ENCODE assay signal across 13 cellular contexts in the genomic region with DNA sequence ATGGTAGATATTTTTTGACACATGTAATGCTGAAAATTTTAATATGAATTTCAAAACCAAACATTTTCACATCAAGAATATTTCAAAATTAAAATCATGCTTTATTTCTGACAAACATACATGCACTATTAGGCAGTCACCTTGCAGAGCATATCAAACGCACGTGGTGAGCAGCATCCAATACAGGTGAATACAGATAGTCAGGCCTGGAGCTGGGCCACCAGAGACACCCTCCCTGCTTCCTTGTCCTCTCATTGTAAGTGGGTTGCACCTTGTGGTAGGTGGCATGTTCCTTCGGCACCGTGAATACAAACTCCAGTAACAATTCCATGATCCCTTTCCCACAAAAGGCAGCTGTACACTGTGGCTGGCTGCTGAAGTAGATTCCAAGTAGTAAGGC. TPM values are rescaled to one million over a fixed set of nuclear protein-coding genes. Genes with fewer than 3 reads are reported as not detected.
DNase-seq lines count a peak whose midpoint lies in the region; ATAC-seq lines count a peak whose summit lies in the region.
"Had no signal": no experiment of that assay in that cellular context is flagged by ENCODE, and none has a peak within 500 bp of the region (broad histone marks: within the 10 kb centered on the region; RNA-seq: fewer than 3 reads in every experiment).

No MANE protein-coding gene starts in this region.

- no peak overlapping the region for H3K4me3 Mint-ChIP-seq in activated naive CD4-positive, alpha-beta T cell treated with anti-CD3 and anti-CD28 coated beads, Interleukin-2, amount 50 U/mL, for 24 hours
- no peak overlapping the region for H3K4me3 Mint-ChIP-seq in activated T-cell treated with anti-CD3 and anti-CD28 coated beads, Interleukin-2, amount 50 U/mL, for 72 hours
- no peak overlapping the region for H3K4me3 Mint-ChIP-seq in stimulated activated memory B cell treated with anti-CD40 and anti-IgM and Interleukin-4, amounts not matched to agents 10 μg/mL and 1 μg/mL and 100 μg/mL, for 72 hours

- no peak for DNase-seq in activated naive CD4-positive, alpha-beta T cell treated with anti-CD3 and anti-CD28 coated beads, Interleukin-2, amount 50 U/mL, for 16 hours
- DNase-seq in NCI-H2029 (lab: John Stamatoyannopoulos, UW) (peak; percentile 36), cerebellar cortex (ENCODE audit: low spot score) (peak; percentile 33), UCSD-AML1 (lab: John Stamatoyannopoulos, UW; ENCODE audit: unreplicated experiment) (no peak)
- DNase-seq in activated T-cell treated with anti-CD3 and anti-CD28 coated beads, Interleukin-2, amount 50 U/mL, for 72 hours = no peak
- DNase-seq: KBM-7; NCI-H1436 treated with DMSO at 0.1 percent for 48 hours; NCI-H2171 treated with DMSO at 0.1 percent for 48 hours; NCI-H524; NK-92 treated with Interleukin-12 subunit alpha and Interleukin-12 subunit beta, amount 100 ng/mL, for 24 hours; SHP77 treated with DMSO at 0.1 percent for 48 hours had no signal

- peak overlapping the region; percentile 24 for H3K27ac Mint-ChIP-seq in activated naive CD4-positive, alpha-beta T cell treated with anti-CD3 and anti-CD28 coated beads, Interleukin-2, amount 50 U/mL, for 24 hours
- H3K27ac Mint-ChIP-seq in activated T-cell treated with anti-CD3 and anti-CD28 coated beads, Interleukin-2, amount 50 U/mL, for 72 hours = no peak overlapping the region
- H3K27ac Mint-ChIP-seq in stimulated activated memory B cell treated with anti-CD40 and anti-IgM and Interleukin-4, amounts not matched to agents 10 μg/mL and 1 μg/mL and 100 μg/mL, for 72 hours = no peak overlapping the region

- H3K27me3 Mint-ChIP-seq in activated naive CD4-positive, alpha-beta T cell treated with anti-CD3 and anti-CD28 coated beads, Interleukin-2, amount 50 U/mL, for 24 hours = no peaks in the 10 kb centered on the region
- no peaks in the 10 kb centered on the region for H3K27me3 Mint-ChIP-seq in activated T-cell treated with anti-CD3 and anti-CD28 coated beads, Interleukin-2, amount 50 U/mL, for 72 hours (ENCODE audit: low read depth)
- H3K27me3 Mint-ChIP-seq in stimulated activated memory B cell treated with anti-CD40 and anti-IgM and Interleukin-4, amounts not matched to agents 10 μg/mL and 1 μg/mL and 100 μg/mL, for 72 hours = no peaks in the 10 kb centered on the region

- peaks cover 65% of the 10 kb centered on the region for H3K4me1 Mint-ChIP-seq in activated naive CD4-positive, alpha-beta T cell treated with anti-CD3 and anti-CD28 coated beads, Interleukin-2, amount 50 U/mL, for 24 hours
- H3K4me1 Mint-ChIP-seq in activated T-cell treated with anti-CD3 and anti-CD28 coated beads, Interleukin-2, amount 50 U/mL, for 72 hours (ENCODE audit: low read depth) = peaks cover 70% of the 10 kb centered on the region
- peaks cover 36% of the 10 kb centered on the region for H3K4me1 Mint-ChIP-seq in stimulated activated memory B cell treated with anti-CD40 and anti-IgM and Interleukin-4, amounts not matched to agents 10 μg/mL and 1 μg/mL and 100 μg/mL, for 72 hours

- ATAC-seq in activated T-cell treated with anti-CD3 and anti-CD28 coated beads, Interleukin-2, amount 50 U/mL, for 72 hours (replicated peaks in 1 of 2) = no peak
- no peak for ATAC-seq in stimulated activated memory B cell treated with anti-CD40 and anti-IgM and Interleukin-4, amounts not matched to agents 10 μg/mL and 1 μg/mL and 100 μg/mL, for 72 hours

- H3K36me3 Mint-ChIP-seq in activated naive CD4-positive, alpha-beta T cell treated with anti-CD3 and anti-CD28 coated beads, Interleukin-2, amount 50 U/mL, for 24 hours = peaks cover 2% of the 10 kb centered on the region
- no peaks in the 10 kb centered on the region for H3K36me3 Mint-ChIP-seq in activated T-cell treated with anti-CD3 and anti-CD28 coated beads, Interleukin-2, amount 50 U/mL, for 72 hours (ENCODE audit: insufficient read depth in 2 of 2)
- H3K36me3 Mint-ChIP-seq in stimulated activated memory B cell treated with anti-CD40 and anti-IgM and Interleukin-4, amounts not matched to agents 10 μg/mL and 1 μg/mL and 100 μg/mL, for 72 hours = peaks cover 6% of the 10 kb centered on the region

- no peaks in the 10 kb centered on the region for H3K9me3 Mint-ChIP-seq in activated naive CD4-positive, alpha-beta T cell treated with anti-CD3 and anti-CD28 coated beads, Interleukin-2, amount 50 U/mL, for 24 hours
- H3K9me3 Mint-ChIP-seq in activated T-cell treated with anti-CD3 and anti-CD28 coated beads, Interleukin-2, amount 50 U/mL, for 72 hours = no peaks in the 10 kb centered on the region
- no peaks in the 10 kb centered on the region for H3K9me3 Mint-ChIP-seq in stimulated activated memory B cell treated with anti-CD40 and anti-IgM and Interleukin-4, amounts not matched to agents 10 μg/mL and 1 μg/mL and 100 μg/mL, for 72 hours

RNA-seq across cellular contexts. Expression of a gene that starts 8.9 kb away (rescaled TPM):
- 10 to 100 TPM; 17.4 to 19.3 TPM for total RNA-seq in activated T-cell treated with anti-CD3 and anti-CD28 coated beads, Interleukin-2, amount 50 U/mL, for 72 hours

Comparison
In these comparisons a context has a peak if more than half of its experiments do, and no peak if none do; other contexts are left out.
1. DNase-seq: peak in NCI-H2029 (single experiment) and cerebellar cortex (single experiment); none in activated naive CD4-positive, alpha-beta T cell treated with anti-CD3 and anti-CD28 coated beads, Interleukin-2, amount 50 U/mL, for 16 hours (single experiment), activated T-cell treated with anti-CD3 and anti-CD28 coated beads, Interleukin-2, amount 50 U/mL, for 72 hours (0 of 2) and UCSD-AML1 (single experiment).